26 cellular contexts compared by ENCODE assay signal in genomic region chrX:132750312-132751042, GRCh38.
A peak's percentile ranks its signal among the peaks of the same experiment; 100 is the strongest.
DNase-seq lines count a peak whose midpoint lies in the region; ATAC-seq, FAIRE-seq and TF ChIP-seq lines count a peak whose summit lies in the region.
"Had no signal": no experiment of that assay in that cellular context is flagged by ENCODE, and none has a peak within 500 bp of the region (broad histone marks: within the 10 kb centered on the region; RNA-seq: fewer than 3 reads in every experiment).

No MANE protein-coding gene starts in this region.

- H3K27ac Mint-ChIP-seq in activated CD4-positive, alpha-beta T cell treated with anti-CD3 and anti-CD28 coated beads, Interleukin-2, amount 10 ng/mL, durations not matched to agents 24 days and 14 days: no peak overlapping the region
- H3K27ac Mint-ChIP-seq: CD4-positive, CD25-positive, alpha-beta regulatory T cell; IgD-negative memory B cell; memory B cell; type B pancreatic cell had no signal

- peaks cover 8% of the 10 kb centered on the region for H3K4me1 Mint-ChIP-seq in activated CD4-positive, alpha-beta T cell treated with anti-CD3 and anti-CD28 coated beads, Interleukin-2, amount 10 ng/mL, durations not matched to agents 24 days and 14 days
- H3K4me1 Mint-ChIP-seq: CD4-positive, CD25-positive, alpha-beta regulatory T cell; IgD-negative memory B cell; memory B cell had no signal

- intact Hi-C loops in activated CD4-positive, alpha-beta T cell treated with anti-CD3 and anti-CD28 coated beads, Interleukin-2, amount 10 ng/mL, durations not matched to agents 24 days and 14 days (cut with micrococcal nuclease): no loop called here

- no peaks in the 10 kb centered on the region for H3K79me2 ChIP-seq in H1 (ENCODE audit: control insufficient read depth in 1 of 2, insufficient read depth in 2 of 2, low read length in 2 of 2)

- 0 out of 2 replicates have a peak overlapping the region, but pooled peaks have one; percentile 60 for H2BK12ac ChIP-seq in H1 (ENCODE audit: low read depth, low read length)

- 81% methylated on average over 6 of the region's 6 CpGs; no CpG with 5 or more reads in 1 of the 2 experiments for WGBS in H1 (ENCODE audit: extremely low coverage in 1 of 2, insufficient coverage in 1 of 2, insufficient read length in 1 of 2, insufficient replicate concordance in 2 of 2, low coverage in 1 of 2, low lambda C conversion rate in 2 of 2, missing lambda C conversion rate in 1 of 2), 2 experiments

- H3K27me3 Mint-ChIP-seq in activated CD4-positive, alpha-beta T cell treated with anti-CD3 and anti-CD28 coated beads, Interleukin-2, amount 10 ng/mL, durations not matched to agents 24 days and 14 days: no peaks in the 10 kb centered on the region
- H3K27me3 Mint-ChIP-seq: CD4-positive, CD25-positive, alpha-beta regulatory T cell; IgD-negative memory B cell; memory B cell; type B pancreatic cell had no signal

- H2BK120ac ChIP-seq in H1 (replicated peaks; ENCODE audit: low read depth, low read length): no peak overlapping the region

- TF ChIP-seq EP300 in H1 (IDR thresholded peaks at IDR 0.05; ENCODE audit: borderline replicate concordance in 1 of 2, low read depth in 2 of 2, low read length in 2 of 2): no peak

- no peak overlapping the region for H3K4me3 ChIP-seq in H1 (ENCODE audit: extremely low read depth in 1 of 4, insufficient read depth in 2 of 4, low read depth in 3 of 4, low read length in 4 of 4)
- H3K4me3 ChIP-seq: PC-9, SK-N-MC had no signal

- H3K27me3 ChIP-seq in H1 (replicated peaks in 1 of 4; ENCODE audit: control insufficient read depth in 3 of 4, extremely low read depth in 1 of 4, insufficient read depth in 3 of 4, low read length in 3 of 4): peaks cover 0 to 5% (median 0%) of the 10 kb centered on the region in 4 experiments; a peak in 2 of 7 replicates

- no peak overlapping the region for H2AFZ ChIP-seq in H1 (ENCODE audit: low read length)
- H2AFZ ChIP-seq: PC-9 had no signal

- DNase-seq in activated CD4-positive, alpha-beta T cell treated with anti-CD3 and anti-CD28 coated beads, Interleukin-2, amount 10 ng/mL, durations not matched to agents 24 days and 14 days: peak; percentile 53
- DNase-seq in activated CD4-positive, alpha-beta T cell treated with anti-CD3 and anti-CD28 coated beads, Interleukin-2, amount 50 U/mL, for 1 hour: no peak
- DNase-seq in LHCN-M2 (ENCODE audit: low read depth) (peak; percentile 71), H1 (ENCODE audit: low read depth in 1 of 2, low spot score in 2 of 2) (no peak), renal cortical epithelial cell (ENCODE audit: low read depth) (peak; percentile 11), mesenteric fat pad (ENCODE audit: low spot score) (no peak)
- no peak for DNase-seq in activated naive CD4-positive, alpha-beta T cell (lab: John Stamatoyannopoulos, UW)
- DNase-seq: activated CD4-positive, CD25-positive, alpha-beta regulatory T cell treated with anti-CD3 and anti-CD28 coated beads, Interleukin-2, amount 50 U/mL, for 72 hours; activated CD8-positive, alpha-beta memory T cell treated with anti-CD3 and anti-CD28 coated beads, Interleukin-2, amount 50 U/mL, for 48 hours; activated gamma-delta T cell treated with Interleukin-2 at 50 U/mL for 16 hours; CD4-positive, CD25-positive, alpha-beta regulatory T cell; foreskin melanocyte; GOT3; kidney glomerular epithelial cell; NCI-H1105; NCI-H774; PC-9; stimulated activated naive CD4-positive, alpha-beta T cell treated with Interleukin-2 at 50 U/mL for 16 hours; T1000 had no signal

- H3K9ac ChIP-seq in H1 (replicated peaks in 1 of 4; ENCODE audit: extremely low read depth in 1 of 4, low read depth in 3 of 4, low read length in 3 of 4): no peak overlapping the region

- no peak overlapping the region for H3K4me2 ChIP-seq in H1 (ENCODE audit: insufficient read depth in 1 of 2, low read depth in 2 of 2, low read length in 2 of 2)
- H3K4me2 ChIP-seq: PC-9 had no signal

- H3K79me1 ChIP-seq in H1 (ENCODE audit: low read depth, low read length): no peaks in the 10 kb centered on the region

- H2BK5ac ChIP-seq in H1 (ENCODE audit: low read depth, low read length): no peak overlapping the region

- no peak overlapping the region for H3K18ac ChIP-seq in H1 (ENCODE audit: extremely low read depth, low read length)

- FAIRE-seq in H1 (lab: Jason Lieb, UNC): no peak
- FAIRE-seq: A204.1, endothelial cell of umbilical vein had no signal

- peak overlapping the region; percentile 30 for H4K91ac ChIP-seq in H1 (replicated peaks; ENCODE audit: insufficient read length, low read length)

- no peak overlapping the region for H3K4me3 Mint-ChIP-seq in activated CD4-positive, alpha-beta T cell treated with anti-CD3 and anti-CD28 coated beads, Interleukin-2, amount 10 ng/mL, durations not matched to agents 24 days and 14 days
- H3K4me3 Mint-ChIP-seq: CD4-positive, CD25-positive, alpha-beta regulatory T cell; memory B cell; type B pancreatic cell had no signal

- H3K27ac ChIP-seq in H1 (ENCODE audit: low read depth, low read length): no peak overlapping the region
- H3K27ac ChIP-seq: PC-9, SK-N-MC had no signal

- no peaks in the 10 kb centered on the region for H3K36me3 ChIP-seq in H1 (ENCODE audit: control insufficient read depth in 2 of 4, insufficient read depth in 4 of 4, low read length in 3 of 4)

- no peaks in the 10 kb centered on the region for H4K20me1 ChIP-seq in H1 (replicated peaks in 1 of 2; ENCODE audit: control insufficient read depth in 1 of 2, insufficient read depth in 2 of 2, low read length in 2 of 2)

- no peak for TF ChIP-seq RAD21 in H1 (IDR thresholded peaks at IDR 0.05 in 1 of 2, conservative IDR thresholded peaks at IDR 0.05 in 1 of 2; ENCODE audit: low read depth in 2 of 2, low read length in 2 of 2)

- H4K8ac ChIP-seq in H1 (ENCODE audit: extremely low read depth, insufficient read depth, low read length): no peak overlapping the region

- TF ChIP-seq CTCF in H1 (IDR thresholded peaks at IDR 0.05; ENCODE audit: control extremely low read depth in 1 of 3, insufficient read depth in 1 of 3, low read depth in 1 of 3, low read length in 3 of 3): no peak

- POLR2A ChIA-PET in H1 (lab: Charles Lee; ENCODE audit: partially characterized antibody): no interaction called here

- no peaks in the 10 kb centered on the region for H3K9me3 Mint-ChIP-seq in activated CD4-positive, alpha-beta T cell treated with anti-CD3 and anti-CD28 coated beads, Interleukin-2, amount 10 ng/mL, durations not matched to agents 24 days and 14 days
- H3K9me3 Mint-ChIP-seq: CD4-positive, CD25-positive, alpha-beta regulatory T cell; IgD-negative memory B cell; memory B cell; type B pancreatic cell had no signal

- peaks cover 0 to 13% (median 6%) of the 10 kb centered on the region in 4 experiments; a peak in 3 of 7 replicates for H3K4me1 ChIP-seq in H1 (replicated peaks in 1 of 4; ENCODE audit: control insufficient read depth in 3 of 4, insufficient read depth in 4 of 4, low read length in 3 of 4)

- H2AK5ac ChIP-seq in H1 (ENCODE audit: low read depth, low read length): no peak overlapping the region

- no peak overlapping the region for H4K5ac ChIP-seq in H1 (ENCODE audit: insufficient read length, low read depth, low read length)

- CTCF ChIA-PET in H1 (lab: Charles Lee; ENCODE audit: partially characterized antibody): interaction anchor here (1.2 to 2.3 kb wide), 3 partner anchors 10 to 24 kb away, joined by 3 to 10 read pairs (median 5); no protein-coding TSS in a partner anchor

- H3K14ac ChIP-seq in H1 (ENCODE audit: insufficient read length): no peak overlapping the region

- H2BK20ac ChIP-seq in H1 (ENCODE audit: low read length): no peak overlapping the region

- ATAC-seq in GM19328 (IDR thresholded peaks at IDR 0.05; ENCODE audit: unreplicated experiment): no peak

- H3K36me3 Mint-ChIP-seq in activated CD4-positive, alpha-beta T cell treated with anti-CD3 and anti-CD28 coated beads, Interleukin-2, amount 10 ng/mL, durations not matched to agents 24 days and 14 days (ENCODE audit: low read depth): no peaks in the 10 kb centered on the region
- H3K36me3 Mint-ChIP-seq: CD4-positive, CD25-positive, alpha-beta regulatory T cell; IgD-negative memory B cell; memory B cell had no signal

- TF ChIP-seq POLR2A in H1 (IDR thresholded peaks at IDR 0.05; ENCODE audit: control extremely low read depth in 1 of 2, low read depth in 2 of 2, low read length in 2 of 2): no peak

- no peak overlapping the region for H3K4ac ChIP-seq in H1 (replicated peaks; ENCODE audit: insufficient read length, low read depth, low read length)

- H2BK15ac ChIP-seq in H1 (ENCODE audit: low read length): no peak overlapping the region

- no peaks in the 10 kb centered on the region for H3K23me2 ChIP-seq in H1 (ENCODE audit: low read depth, low read length)

- no peaks in the 10 kb centered on the region for H3K9me3 ChIP-seq in H1 (ENCODE audit: insufficient read depth in 2 of 2, low read depth in 1 of 2, low read length in 1 of 2)

- H3K23ac ChIP-seq in H1 (ENCODE audit: insufficient read length): no peak overlapping the region

- H3K56ac ChIP-seq in H1 (replicated peaks; ENCODE audit: insufficient read length, low read depth, low read length): no peak overlapping the region

TF ChIP-seq in H1, 55 proteins besides CTCF, POLR2A, EP300 and RAD21 (continues in another document):
- TF ChIP-seq TAF1 (IDR thresholded peaks at IDR 0.05; ENCODE audit: low read depth, low read length) (no peak), BCL11A (IDR thresholded peaks at IDR 0.05; ENCODE audit: low read depth in 2 of 2, low read length in 2 of 2) (no peak), NRF1 (IDR thresholded peaks at IDR 0.05; ENCODE audit: low read depth, low read length) (no peak), HDAC6 (IDR thresholded peaks at IDR 0.05; ENCODE audit: low read depth, low read length) (no peak), EGR1 (IDR thresholded peaks at IDR 0.05; ENCODE audit: borderline replicate concordance, low read depth, low read length) (no peak), TAF7 (optimal IDR thresholded peaks at IDR 0.05; ENCODE audit: borderline replicate concordance, low read depth, low read length) (no peak), SIN3A (conservative IDR thresholded peaks at IDR 0.05 in 1 of 2, IDR thresholded peaks at IDR 0.05 in 1 of 2; ENCODE audit: low read depth in 1 of 2, low read length in 2 of 2) (no peak), CEBPB (IDR thresholded peaks at IDR 0.05; ENCODE audit: low read depth, low read length) (no peak), YY1 (IDR thresholded peaks at IDR 0.05; ENCODE audit: low read depth, low read length) (no peak), CREB1 (IDR thresholded peaks at IDR 0.05) (no peak), E2F6 (IDR thresholded peaks at IDR 0.05) (no peak)
- TF ChIP-seq, protein P1, sequence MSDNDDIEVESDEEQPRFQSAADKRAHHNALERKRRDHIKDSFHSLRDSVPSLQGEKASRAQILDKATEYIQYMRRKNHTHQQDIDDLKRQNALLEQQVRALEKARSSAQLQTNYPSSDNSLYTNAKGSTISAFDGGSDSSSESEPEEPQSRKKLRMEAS (IDR thresholded peaks at IDR 0.05): no peak

Comparison
In these comparisons a context has a peak if more than half of its experiments do, and no peak if none do; other contexts are left out.
1. DNase-seq: peak in activated CD4-positive, alpha-beta T cell treated with anti-CD3 and anti-CD28 coated beads, Interleukin-2, amount 10 ng/mL, durations not matched to agents 24 days and 14 days (single experiment), LHCN-M2 (single experiment) and renal cortical epithelial cell (single experiment); none in activated CD4-positive, alpha-beta T cell treated with anti-CD3 and anti-CD28 coated beads, Interleukin-2, amount 50 U/mL, for 1 hour (single experiment), H1 (0 of 2), mesenteric fat pad (single experiment) and activated naive CD4-positive, alpha-beta T cell (0 of 4).